Comparison of ENCODE assay signal across 15 cellular contexts in genomic region chr2:233108611-233109490, GRCh38. TPM values are rescaled to one million over a fixed set of nuclear protein-coding genes. Genes with fewer than 3 reads are reported as not detected.
A peak's percentile ranks its signal among the peaks of the same experiment; 100 is the strongest.
DNase-seq lines count a peak whose midpoint lies in the region; ATAC-seq and TF ChIP-seq lines count a peak whose summit lies in the region.
"Had no signal": no experiment of that assay in that cellular context is flagged by ENCODE, and none has a peak within 500 bp of the region (broad histone marks: within the 10 kb centered on the region; RNA-seq: fewer than 3 reads in every experiment).

No MANE protein-coding gene starts in this region.

- no peak overlapping the region for H3K4me2 ChIP-seq in Karpas-422 (ENCODE audit: low read depth, low read length, poor library complexity, severe bottlenecking)

- H4K20me1 ChIP-seq in Karpas-422 (ENCODE audit: insufficient read depth, low read depth, low read length), result 0 out of 2 replicates have a peak, but pooled peaks cover 4% of the 10 kb centered on the region

- H3K4me3 ChIP-seq in Karpas-422 (ENCODE audit: low read length), result no peak overlapping the region
- H3K4me3 ChIP-seq: BLaER1 treated with 17β-estradiol and CSF1 and Interleukin-3, amounts not matched to agents 10 nM and 100 nM; Peyer's patch; psoas muscle; stomach had no signal

- no peak overlapping the region for H3K27ac ChIP-seq in CD4-positive, alpha-beta T cell (ENCODE audit: low read depth, low read length)
- H3K27ac ChIP-seq in Karpas-422 (ENCODE audit: low read length), result peak overlapping the region; percentile 65
- H3K27ac ChIP-seq: psoas muscle, stomach had no signal

- intact Hi-C loops in CD4-positive, alpha-beta T cell (cut with DNase I, micrococcal nuclease), result no loop called here

- H3K4me3 Mint-ChIP-seq in CD4-positive, alpha-beta T cell, result no peak overlapping the region
- peak overlapping the region; percentile 31 for H3K4me3 Mint-ChIP-seq in endothelial cell (ENCODE audit: unreplicated experiment)

- H3K4me1 Mint-ChIP-seq in CD4-positive, alpha-beta T cell (ENCODE audit: low read depth), result peaks cover 83% of the 10 kb centered on the region
- H3K4me1 Mint-ChIP-seq in endothelial cell (ENCODE audit: unreplicated experiment), result peaks cover 26% of the 10 kb centered on the region

- H3K27ac Mint-ChIP-seq in CD4-positive, alpha-beta T cell, result peak overlapping the region; percentile 56
- no peak overlapping the region for H3K27ac Mint-ChIP-seq in endothelial cell (ENCODE audit: unreplicated experiment)
- H3K27ac Mint-ChIP-seq: activated T-helper 2 cell treated with anti-CD3 and anti-CD28 coated beads, Interferon-gamma antibody, Interleukin-2, Interleukin-4, amounts not matched to agents 10 μg/mL and 5 μg/mL and 100 μg/mL, durations not matched to agents 14 hours and 24 hours and 36 hours had no signal

- no peak for TF ChIP-seq CTCF in CD4-positive, alpha-beta T cell (IDR thresholded peaks at IDR 0.05)
- TF ChIP-seq CTCF in endothelial cell (IDR thresholded peaks at IDR 0.05; ENCODE audit: unreplicated experiment), result no peak

- no peak for DNase-seq in CD4-positive, alpha-beta T cell
- no peak for DNase-seq in Karpas-422
- no peak for DNase-seq in endothelial cell (ENCODE audit: low spot score)
- no peak for DNase-seq in NCI-H82 treated with DMSO at 0.1 percent for 48 hours (lab: John Stamatoyannopoulos, UW; ENCODE audit: unreplicated experiment)
- no peak for DNase-seq in foreskin melanocyte
- DNase-seq in middle frontal gyrus (ENCODE audit: extremely low spot score, low spot score), result no peak
- no peak for DNase-seq in amniotic stem cell (lab: John Stamatoyannopoulos, UW)
- DNase-seq: mammary epithelial cell, psoas muscle, stomach had no signal

- ATAC-seq in CD4-positive, alpha-beta T cell (ENCODE audit: poor library complexity), result no peak
- peak; percentile 82 for ATAC-seq in GM18868 (IDR thresholded peaks at IDR 0.05; ENCODE audit: unreplicated experiment)
- ATAC-seq: HCT116, psoas muscle had no signal

- CTCF ChIA-PET in CD4-positive, alpha-beta T cell (lab: Charles Lee), result interaction anchor here (1.4 kb wide), 1 partner anchor 12 kb away, joined by 3 read pairs; no protein-coding TSS in a partner anchor

- H3K9me3 Mint-ChIP-seq in CD4-positive, alpha-beta T cell, result no peaks in the 10 kb centered on the region
- H3K9me3 Mint-ChIP-seq in endothelial cell (ENCODE audit: unreplicated experiment), result no peaks in the 10 kb centered on the region
- H3K9me3 Mint-ChIP-seq: activated T-helper 2 cell treated with anti-CD3 and anti-CD28 coated beads, Interferon-gamma antibody, Interleukin-2, Interleukin-4, amounts not matched to agents 10 μg/mL and 5 μg/mL and 100 μg/mL, durations not matched to agents 14 hours and 24 hours and 36 hours had no signal

- peak overlapping the region; percentile 18; the same call in 1 of the 2 replicates for H3K9ac ChIP-seq in Karpas-422 (ENCODE audit: low read length)
- H3K9ac ChIP-seq: BLaER1 treated with 17β-estradiol and CSF1 and Interleukin-3, amounts not matched to agents 10 nM and 100 nM had no signal

- POLR2A ChIA-PET in CD4-positive, alpha-beta T cell (lab: Charles Lee), result interaction anchor here (1.3 kb wide), 1 partner anchor 8 kb away, joined by 3 read pairs; no protein-coding TSS in a partner anchor

- H3K9me2 ChIP-seq in Karpas-422 (replicated peaks; ENCODE audit: insufficient read depth, low read length), result no peaks in the 10 kb centered on the region

- no peak overlapping the region for H2AFZ ChIP-seq in Karpas-422 (ENCODE audit: low read length)

- H3K36me3 ChIP-seq in Karpas-422 (ENCODE audit: insufficient read depth, low read length), result peaks cover 15% of the 10 kb centered on the region; the same call in 1 of the 2 replicates
- H3K36me3 ChIP-seq: Peyer's patch, stomach had no signal

- H3K4me1 ChIP-seq in Karpas-422 (ENCODE audit: low read length), result peaks cover 54% of the 10 kb centered on the region
- H3K4me1 ChIP-seq: psoas muscle had no signal

- H3K27me3 Mint-ChIP-seq in CD4-positive, alpha-beta T cell, result no peaks in the 10 kb centered on the region
- H3K27me3 Mint-ChIP-seq in endothelial cell (ENCODE audit: unreplicated experiment), result peaks cover 7% of the 10 kb centered on the region

- H3K79me2 ChIP-seq in Karpas-422 (ENCODE audit: low read length), result peaks cover 94% of the 10 kb centered on the region

- H3K9me3 ChIP-seq in CD4-positive, alpha-beta T cell (ENCODE audit: control insufficient read depth, low read length), result no peaks in the 10 kb centered on the region
- no peaks in the 10 kb centered on the region for H3K9me3 ChIP-seq in Karpas-422 (ENCODE audit: low read length)
- H3K9me3 ChIP-seq: Peyer's patch, psoas muscle had no signal

- peaks cover 43% of the 10 kb centered on the region for H3K36me3 Mint-ChIP-seq in CD4-positive, alpha-beta T cell (ENCODE audit: low read depth)
- H3K36me3 Mint-ChIP-seq in endothelial cell (ENCODE audit: low read depth, unreplicated experiment), result peaks cover 23% of the 10 kb centered on the region

- H3K27me3 ChIP-seq in CD4-positive, alpha-beta T cell (ENCODE audit: control insufficient read depth, insufficient read depth, low read length), result no peaks in the 10 kb centered on the region
- H3K27me3 ChIP-seq in Karpas-422 (ENCODE audit: low read length), result no peaks in the 10 kb centered on the region
- H3K27me3 ChIP-seq: BLaER1 treated with 17β-estradiol and CSF1 and Interleukin-3, amounts not matched to agents 10 nM and 100 nM; Peyer's patch had no signal

RNA-seq across cellular contexts. Expression of gene INPP5D, which starts 48.7 kb away (rescaled TPM):
- total RNA-seq in CD4-positive, alpha-beta T cell, result 100 to 1,000 TPM; 141 to 154 TPM
- 145 and 155 TPM in 2 replicates for total RNA-seq in Karpas-422 (2014; rRNA removed; shearing (Covaris generic); ENCODE audit: low replicate concordance)
- total RNA-seq in endothelial cell (ENCODE audit: unreplicated experiment), result 79.2 TPM
